In genomic region chr1:52663716-52664115, GRCh38 we compare ENCODE assay signal across 1 cellular context.
TF ChIP-seq lines count a peak whose summit lies in the region.

No MANE protein-coding gene starts in this region.

TF ChIP-seq in GM23338, 12 proteins besides CTCF, POLR2A, EP300 and RAD21 (continued from another document):
- TF ChIP-seq ZNF462 (CRISPR knock-in tag; IDR thresholded peaks at IDR 0.05) = no peak
TF ChIP-seq in GM23338: peak in this region for 0.
